26 cellular contexts compared by ENCODE assay signal in genomic region chr21:14757533-14758327, GRCh38.
"Had no signal": no experiment of that assay in that cellular context is flagged by ENCODE, and none has a peak within 500 bp of the region (broad histone marks: within the 10 kb centered on the region; RNA-seq: fewer than 3 reads in every experiment).

No MANE protein-coding gene starts in this region.

- DNase-seq: cerebellar nuclear complex; dorsolateral prefrontal cortex; effector CD4-positive, alpha-beta T cell; foreskin fibroblast; gastrocnemius medialis; head of caudate nucleus; left cardiac atrium; left lung; mesendoderm; naive thymus-derived CD8-positive, alpha-beta T cell; nephron progenitor cell; nucleus accumbens; right cardiac atrium; stimulated activated CD4-positive, alpha-beta T cell treated with anti-CD3 and anti-CD28 coated beads, Interleukin-12 subunit alpha, Interleukin-12 subunit beta, amount 100 ng/mL, for 4 hours; stimulated activated CD4-positive, alpha-beta T cell treated with anti-CD3 and anti-CD28 coated beads, Interleukin-2, amount 100 ng/mL, for 24 hours; stimulated activated CD4-positive, alpha-beta T cell treated with anti-CD3 and anti-CD28 coated beads, Interleukin-4, amount 100 ng/mL, for 24 hours; stimulated activated naive CD8-positive, alpha-beta T cell treated with anti-CD3 and anti-CD28 coated beads, Interleukin-15, Interleukin-2, amounts not matched to agents 100 U/mL and 50 U/mL, for 24 hours; upper lobe of left lung had no signal

- H3K27me3 Mint-ChIP-seq: naive thymus-derived CD8-positive, alpha-beta T cell had no signal

- H3K4me3 Mint-ChIP-seq: naive thymus-derived CD8-positive, alpha-beta T cell; nephron progenitor cell; stimulated activated effector memory CD8-positive, alpha-beta T cell treated with anti-CD3 and anti-CD28 coated beads, Interleukin-12 subunit alpha, Interleukin-12 subunit beta, amount 100 ng/mL, for 72 hours had no signal

- FAIRE-seq: colon, islet of Langerhans, urothelium cell line had no signal

- H3K27ac Mint-ChIP-seq: naive thymus-derived CD8-positive, alpha-beta T cell; nephron progenitor cell; stimulated activated effector memory CD8-positive, alpha-beta T cell treated with anti-CD3 and anti-CD28 coated beads, Interleukin-12 subunit alpha, Interleukin-12 subunit beta, amount 100 ng/mL, for 72 hours had no signal

- H3K36me3 ChIP-seq: gastrocnemius medialis, left lung, prostate gland, thoracic aorta, tibial nerve, upper lobe of left lung had no signal

- H3K4me3 ChIP-seq: gastrocnemius medialis, left lung, prostate gland, smooth muscle cell, thoracic aorta, tibial nerve, upper lobe of left lung had no signal

- H3K27me3 ChIP-seq: dorsolateral prefrontal cortex, left lung, tibial nerve, upper lobe of left lung had no signal

- H3K36me3 Mint-ChIP-seq: stimulated activated effector memory CD8-positive, alpha-beta T cell treated with anti-CD3 and anti-CD28 coated beads, Interleukin-12 subunit alpha, Interleukin-12 subunit beta, amount 100 ng/mL, for 72 hours had no signal

- H3K4me1 ChIP-seq: gastrocnemius medialis, prostate gland, upper lobe of left lung had no signal

- ATAC-seq: gastrocnemius medialis; left cardiac atrium; left lung; naive thymus-derived CD8-positive, alpha-beta T cell; right cardiac atrium; stimulated activated effector memory CD8-positive, alpha-beta T cell treated with anti-CD3 and anti-CD28 coated beads, Interleukin-12 subunit alpha, Interleukin-12 subunit beta, amount 100 ng/mL, for 72 hours; stimulated activated naive CD8-positive, alpha-beta T cell treated with anti-CD3 and anti-CD28 coated beads, Interleukin-15, Interleukin-2, amounts not matched to agents 100 U/mL and 50 U/mL, for 24 hours had no signal

- H3K4me2 ChIP-seq: smooth muscle cell had no signal

- H3K9me3 ChIP-seq: gastrocnemius medialis, left lung, prostate gland, thoracic aorta, upper lobe of left lung had no signal

- H3K4me1 Mint-ChIP-seq: nephron progenitor cell; stimulated activated effector memory CD8-positive, alpha-beta T cell treated with anti-CD3 and anti-CD28 coated beads, Interleukin-12 subunit alpha, Interleukin-12 subunit beta, amount 100 ng/mL, for 72 hours had no signal

- H3K27ac ChIP-seq: dorsolateral prefrontal cortex, gastrocnemius medialis, left lung, prostate gland, thoracic aorta, tibial nerve, upper lobe of left lung had no signal
